ENCODE assay signal across 1 cellular context in genomic region chr19:1275260-1275975, GRCh38.
TF ChIP-seq lines count a peak whose summit lies in the region.

Gene FAM174C (plus strand): TSS chr19:1275530. CDS start chr19:1275550, 20 bp downstream.

TF ChIP-seq in K562, 482 proteins besides CTCF, POLR2A, EP300 and RAD21 (continued from another document and continues in another):
- TF ChIP-seq, protein P1, sequence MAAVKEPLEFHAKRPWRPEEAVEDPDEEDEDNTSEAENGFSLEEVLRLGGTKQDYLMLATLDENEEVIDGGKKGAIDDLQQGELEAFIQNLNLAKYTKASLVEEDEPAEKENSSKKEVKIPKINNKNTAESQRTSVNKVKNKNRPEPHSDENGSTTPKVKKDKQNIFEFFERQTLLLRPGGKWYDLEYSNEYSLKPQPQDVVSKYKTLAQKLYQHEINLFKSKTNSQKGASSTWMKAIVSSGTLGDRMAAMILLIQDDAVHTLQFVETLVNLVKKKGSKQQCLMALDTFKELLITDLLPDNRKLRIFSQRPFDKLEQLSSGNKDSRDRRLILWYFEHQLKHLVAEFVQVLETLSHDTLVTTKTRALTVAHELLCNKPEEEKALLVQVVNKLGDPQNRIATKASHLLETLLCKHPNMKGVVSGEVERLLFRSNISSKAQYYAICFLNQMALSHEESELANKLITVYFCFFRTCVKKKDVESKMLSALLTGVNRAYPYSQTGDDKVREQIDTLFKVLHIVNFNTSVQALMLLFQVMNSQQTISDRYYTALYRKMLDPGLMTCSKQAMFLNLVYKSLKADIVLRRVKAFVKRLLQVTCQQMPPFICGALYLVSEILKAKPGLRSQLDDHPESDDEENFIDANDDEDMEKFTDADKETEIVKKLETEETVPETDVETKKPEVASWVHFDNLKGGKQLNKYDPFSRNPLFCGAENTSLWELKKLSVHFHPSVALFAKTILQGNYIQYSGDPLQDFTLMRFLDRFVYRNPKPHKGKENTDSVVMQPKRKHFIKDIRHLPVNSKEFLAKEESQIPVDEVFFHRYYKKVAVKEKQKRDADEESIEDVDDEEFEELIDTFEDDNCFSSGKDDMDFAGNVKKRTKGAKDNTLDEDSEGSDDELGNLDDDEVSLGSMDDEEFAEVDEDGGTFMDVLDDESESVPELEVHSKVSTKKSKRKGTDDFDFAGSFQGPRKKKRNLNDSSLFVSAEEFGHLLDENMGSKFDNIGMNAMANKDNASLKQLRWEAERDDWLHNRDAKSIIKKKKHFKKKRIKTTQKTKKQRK (IDR thresholded peaks at IDR 0.05; ENCODE audit: borderline replicate concordance, low read depth, low read length) = no peak
- peak; percentile 99 for TF ChIP-seq CXXC5 (CRISPR knock-in tag; IDR thresholded peaks at IDR 0.05)
- no peak; the same call in 1 of the 2 replicates for TF ChIP-seq HEY1 (CRISPR knock-in tag; IDR thresholded peaks at IDR 0.05; ENCODE audit: borderline replicate concordance)
- TF ChIP-seq MTA1 (IDR thresholded peaks at IDR 0.05; ENCODE audit: borderline replicate concordance) = peak; percentile 85
- TF ChIP-seq BCL6 (CRISPR knock-in tag; IDR thresholded peaks at IDR 0.05) = no peak
- TF ChIP-seq GATAD2B (IDR thresholded peaks at IDR 0.05; ENCODE audit: borderline replicate concordance) = peak; percentile 95
- TF ChIP-seq PHF8 (IDR thresholded peaks at IDR 0.05; ENCODE audit: borderline replicate concordance, low read length) = peak; percentile 94; the same call in 1 of the 2 replicates
- TF ChIP-seq ZNF766 (CRISPR knock-in tag; conservative IDR thresholded peaks at IDR 0.05) = no peak; the same call in 1 of the 2 replicates
- 0 out of 2 replicates have a peak, but pooled peaks have one; percentile 18 for TF ChIP-seq ZNF197 (CRISPR knock-in tag; IDR thresholded peaks at IDR 0.05; ENCODE audit: low read depth)
- TF ChIP-seq E2F3 (CRISPR knock-in tag; IDR thresholded peaks at IDR 0.05) = peak; percentile 64; the same call in 1 of the 2 replicates
- TF ChIP-seq CLOCK (CRISPR knock-in tag; IDR thresholded peaks at IDR 0.05; ENCODE audit: borderline replicate concordance) = no peak
- peak; percentile 57 for TF ChIP-seq NEUROD1 (IDR thresholded peaks at IDR 0.05; ENCODE audit: borderline replicate concordance, low read depth, low read length, partially characterized antibody)
- no peak; the same call in 1 of the 2 replicates for TF ChIP-seq NR2C2 (CRISPR knock-in tag; IDR thresholded peaks at IDR 0.05)
- TF ChIP-seq NR2C2 (tag; IDR thresholded peaks at IDR 0.05) = peak; percentile 79; the same call in 1 of the 2 replicates
- TF ChIP-seq GMEB1 (CRISPR knock-in tag; IDR thresholded peaks at IDR 0.05) = peak; percentile 81
- TF ChIP-seq, protein P2, sequence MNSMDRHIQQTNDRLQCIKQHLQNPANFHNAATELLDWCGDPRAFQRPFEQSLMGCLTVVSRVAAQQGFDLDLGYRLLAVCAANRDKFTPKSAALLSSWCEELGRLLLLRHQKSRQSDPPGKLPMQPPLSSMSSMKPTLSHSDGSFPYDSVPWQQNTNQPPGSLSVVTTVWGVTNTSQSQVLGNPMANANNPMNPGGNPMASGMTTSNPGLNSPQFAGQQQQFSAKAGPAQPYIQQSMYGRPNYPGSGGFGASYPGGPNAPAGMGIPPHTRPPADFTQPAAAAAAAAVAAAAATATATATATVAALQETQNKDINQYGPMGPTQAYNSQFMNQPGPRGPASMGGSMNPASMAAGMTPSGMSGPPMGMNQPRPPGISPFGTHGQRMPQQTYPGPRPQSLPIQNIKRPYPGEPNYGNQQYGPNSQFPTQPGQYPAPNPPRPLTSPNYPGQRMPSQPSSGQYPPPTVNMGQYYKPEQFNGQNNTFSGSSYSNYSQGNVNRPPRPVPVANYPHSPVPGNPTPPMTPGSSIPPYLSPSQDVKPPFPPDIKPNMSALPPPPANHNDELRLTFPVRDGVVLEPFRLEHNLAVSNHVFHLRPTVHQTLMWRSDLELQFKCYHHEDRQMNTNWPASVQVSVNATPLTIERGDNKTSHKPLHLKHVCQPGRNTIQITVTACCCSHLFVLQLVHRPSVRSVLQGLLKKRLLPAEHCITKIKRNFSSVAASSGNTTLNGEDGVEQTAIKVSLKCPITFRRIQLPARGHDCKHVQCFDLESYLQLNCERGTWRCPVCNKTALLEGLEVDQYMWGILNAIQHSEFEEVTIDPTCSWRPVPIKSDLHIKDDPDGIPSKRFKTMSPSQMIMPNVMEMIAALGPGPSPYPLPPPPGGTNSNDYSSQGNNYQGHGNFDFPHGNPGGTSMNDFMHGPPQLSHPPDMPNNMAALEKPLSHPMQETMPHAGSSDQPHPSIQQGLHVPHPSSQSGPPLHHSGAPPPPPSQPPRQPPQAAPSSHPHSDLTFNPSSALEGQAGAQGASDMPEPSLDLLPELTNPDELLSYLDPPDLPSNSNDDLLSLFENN (IDR thresholded peaks at IDR 0.05; ENCODE audit: low read depth in 2 of 2, low read length in 2 of 2) = 0 out of 4 replicates have a peak, but pooled peaks of 1 of the 2 experiments have one; percentile 46
- no peak for TF ChIP-seq HDAC2 (IDR thresholded peaks at IDR 0.05)
- TF ChIP-seq SMARCE1 (IDR thresholded peaks at IDR 0.05) = no peak
- no peak for TF ChIP-seq CHD4 (IDR thresholded peaks at IDR 0.05; ENCODE audit: insufficient read depth, insufficient replicate concordance, low read depth, low read length, poor library complexity, severe bottlenecking)
- no peak for TF ChIP-seq NFE2L1 (tag; IDR thresholded peaks at IDR 0.05; ENCODE audit: borderline replicate concordance, low read depth)
- TF ChIP-seq PHB (CRISPR knock-in tag; IDR thresholded peaks at IDR 0.05) = no peak
- no peak for TF ChIP-seq LARP7 (IDR thresholded peaks at IDR 0.05)
- TF ChIP-seq HMG20B (CRISPR knock-in tag; IDR thresholded peaks at IDR 0.05) = no peak
- TF ChIP-seq HES1 (IDR thresholded peaks at IDR 0.05; ENCODE audit: low read depth) = no peak
- peak; percentile 5; the same call in 1 of the 2 replicates for TF ChIP-seq ZNF76 (CRISPR knock-in tag; IDR thresholded peaks at IDR 0.05; ENCODE audit: borderline replicate concordance)
- no peak for TF ChIP-seq SREBF2 (CRISPR knock-in tag; IDR thresholded peaks at IDR 0.05)
- TF ChIP-seq NR2C1 (IDR thresholded peaks at IDR 0.05) = no peak; the same call in 1 of the 2 replicates
- no peak for TF ChIP-seq NR2C1 (tag; IDR thresholded peaks at IDR 0.05)
- TF ChIP-seq PKNOX1 (IDR thresholded peaks at IDR 0.05) = peak; percentile 97
- no peak for TF ChIP-seq ETV1 (tag; conservative IDR thresholded peaks at IDR 0.05; ENCODE audit: low read depth)
- peak; percentile 37 for TF ChIP-seq JUND (IDR thresholded peaks at IDR 0.05; ENCODE audit: borderline replicate concordance, low read depth, low read length)
- TF ChIP-seq JUND (tag; IDR thresholded peaks at IDR 0.05; ENCODE audit: borderline replicate concordance, low read depth, low read length) = no peak; the same call in 2 of the 3 replicates
- no peak for TF ChIP-seq HINFP (tag; conservative IDR thresholded peaks at IDR 0.05; ENCODE audit: low read depth)
- TF ChIP-seq MYC (IDR thresholded peaks at IDR 0.05; ENCODE audit: low read depth, low read length) = peak; percentile 90
- no peak for TF ChIP-seq MYC (CRISPR knock-in tag; IDR thresholded peaks at IDR 0.05; ENCODE audit: borderline replicate concordance, low read depth)
- peak; percentile 49; the same call in 1 of the 2 replicates for TF ChIP-seq ELF4 (CRISPR knock-in tag; IDR thresholded peaks at IDR 0.05)
- TF ChIP-seq RBM39 (optimal IDR thresholded peaks at IDR 0.05; ENCODE audit: low read depth, low read length) = no peak
- TF ChIP-seq FOXK2 (conservative IDR thresholded peaks at IDR 0.05 in 1 of 2, IDR thresholded peaks at IDR 0.05 in 1 of 2; ENCODE audit: low read depth in 2 of 2) = peak; percentile 11 to 39; a peak in 1 of 4 replicates
- no peak for TF ChIP-seq BRF2 (IDR thresholded peaks at IDR 0.05; ENCODE audit: borderline replicate concordance, insufficient read depth, insufficient read length)
- TF ChIP-seq ATF7 (IDR thresholded peaks at IDR 0.05) = peak; percentile 72; the same call in 1 of the 2 replicates
- TF ChIP-seq ZFX (CRISPR knock-in tag; IDR thresholded peaks at IDR 0.05) = peak; percentile 81
- TF ChIP-seq ZNF444 (CRISPR knock-in tag; IDR thresholded peaks at IDR 0.05) = no peak
- TF ChIP-seq MBD2 (IDR thresholded peaks at IDR 0.05; ENCODE audit: borderline replicate concordance, low read depth) = peak; percentile 10; the same call in 1 of the 2 replicates
- peak; percentile 99 for TF ChIP-seq USF1 (CRISPR knock-in tag; IDR thresholded peaks at IDR 0.05)
- no peak for TF ChIP-seq NFIC (IDR thresholded peaks at IDR 0.05)
- TF ChIP-seq PTRF (tag; IDR thresholded peaks at IDR 0.05) = no peak
- TF ChIP-seq KHSRP (IDR thresholded peaks at IDR 0.05) = no peak
- TF ChIP-seq RBM14 (IDR thresholded peaks at IDR 0.05; ENCODE audit: borderline replicate concordance, insufficient read depth, low read depth, low read length) = no peak
- TF ChIP-seq ZEB2 (IDR thresholded peaks at IDR 0.05) = no peak
- 0 out of 2 replicates have a peak, but pooled peaks have one; percentile 8 for TF ChIP-seq CHCHD3 (CRISPR knock-in tag; IDR thresholded peaks at IDR 0.05)
